ENCODE assay signal across 12 cellular contexts in the genomic region with DNA sequence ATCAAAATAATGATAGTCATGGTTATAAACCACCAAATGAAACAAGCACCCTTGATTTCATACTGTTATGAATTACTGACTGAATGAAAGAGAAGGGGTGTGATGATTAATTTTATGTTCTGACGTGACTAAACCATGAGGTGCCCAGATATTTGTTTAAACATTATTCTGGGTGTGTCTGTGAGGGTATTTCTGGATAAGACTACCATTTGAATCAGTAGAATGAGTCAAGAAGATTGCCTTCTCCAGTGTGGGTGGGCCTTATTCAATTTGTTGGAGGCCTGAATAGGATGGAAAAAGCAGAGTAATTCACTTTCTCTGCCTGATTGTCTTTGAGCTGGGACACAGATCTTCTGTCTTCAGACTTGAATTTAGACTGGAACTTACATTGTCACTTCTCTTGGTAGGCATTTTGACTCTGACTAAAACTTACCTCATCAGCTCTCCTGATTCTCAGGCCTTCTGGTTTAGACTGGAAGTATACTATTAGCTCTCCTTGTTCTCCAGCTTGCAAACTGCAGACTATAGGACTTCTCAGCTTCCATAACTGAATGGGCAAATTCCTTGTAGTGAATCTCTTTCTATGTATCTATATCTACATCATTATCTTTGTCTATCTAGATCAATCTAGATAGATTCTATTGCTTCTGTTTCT.
"Had no signal": no experiment of that assay in that cellular context is flagged by ENCODE, and none has a peak within 500 bp of the region (broad histone marks: within the 10 kb centered on the region; RNA-seq: fewer than 3 reads in every experiment).

No MANE protein-coding gene starts in this region.

- H3K4me2 ChIP-seq: hepatocyte, smooth muscle cell had no signal

- H3K27me3 ChIP-seq: brain microvascular endothelial cell, hepatocyte, tibial nerve had no signal

- H3K79me2 ChIP-seq: hepatocyte had no signal

- H3K4me1 Mint-ChIP-seq: naive thymus-derived CD4-positive, alpha-beta T cell; stimulated activated effector memory CD8-positive, alpha-beta T cell treated with anti-CD3 and anti-CD28 coated beads, Interleukin-12 subunit alpha, Interleukin-12 subunit beta, amount 100 ng/mL, for 72 hours had no signal

- H3K4me3 Mint-ChIP-seq: naive thymus-derived CD4-positive, alpha-beta T cell; stimulated activated effector memory CD8-positive, alpha-beta T cell treated with anti-CD3 and anti-CD28 coated beads, Interleukin-12 subunit alpha, Interleukin-12 subunit beta, amount 100 ng/mL, for 72 hours had no signal

- ATAC-seq: lower lobe of right lung; naive thymus-derived CD4-positive, alpha-beta T cell; right cardiac atrium; stimulated activated effector memory CD8-positive, alpha-beta T cell treated with anti-CD3 and anti-CD28 coated beads, Interleukin-12 subunit alpha, Interleukin-12 subunit beta, amount 100 ng/mL, for 72 hours had no signal

- H2AFZ ChIP-seq: hepatocyte had no signal

- H3K36me3 ChIP-seq: brain microvascular endothelial cell, lower lobe of right lung, tibial nerve had no signal

- H3K27me3 Mint-ChIP-seq: naive thymus-derived CD4-positive, alpha-beta T cell; progenitor cell of endocrine pancreas had no signal

- H3K4me1 ChIP-seq: lower lobe of right lung, tibial nerve had no signal

- H3K4me3 ChIP-seq: hepatocyte, lower lobe of right lung, smooth muscle cell, tibial nerve had no signal

- H3K9me3 ChIP-seq: lower lobe of right lung, tibial nerve had no signal

- H3K36me3 Mint-ChIP-seq: naive thymus-derived CD4-positive, alpha-beta T cell; stimulated activated effector memory CD8-positive, alpha-beta T cell treated with anti-CD3 and anti-CD28 coated beads, Interleukin-12 subunit alpha, Interleukin-12 subunit beta, amount 100 ng/mL, for 72 hours had no signal

- DNase-seq: activated naive CD4-positive, alpha-beta T cell treated with anti-CD3 and anti-CD28 coated beads, Interleukin-2, amount 50 U/mL, for 16 hours; activated T-cell treated with anti-CD3 and anti-CD28 coated beads, Interleukin-2, amount 50 U/mL, for 1 hour; amygdala; brain microvascular endothelial cell; lower lobe of right lung; naive thymus-derived CD4-positive, alpha-beta T cell; right cardiac atrium had no signal

- H3K27ac ChIP-seq: brain microvascular endothelial cell, hepatocyte, lower lobe of right lung, tibial nerve had no signal

- H3K27ac Mint-ChIP-seq: naive thymus-derived CD4-positive, alpha-beta T cell; progenitor cell of endocrine pancreas; stimulated activated effector memory CD8-positive, alpha-beta T cell treated with anti-CD3 and anti-CD28 coated beads, Interleukin-12 subunit alpha, Interleukin-12 subunit beta, amount 100 ng/mL, for 72 hours had no signal
